In the genomic region with DNA sequence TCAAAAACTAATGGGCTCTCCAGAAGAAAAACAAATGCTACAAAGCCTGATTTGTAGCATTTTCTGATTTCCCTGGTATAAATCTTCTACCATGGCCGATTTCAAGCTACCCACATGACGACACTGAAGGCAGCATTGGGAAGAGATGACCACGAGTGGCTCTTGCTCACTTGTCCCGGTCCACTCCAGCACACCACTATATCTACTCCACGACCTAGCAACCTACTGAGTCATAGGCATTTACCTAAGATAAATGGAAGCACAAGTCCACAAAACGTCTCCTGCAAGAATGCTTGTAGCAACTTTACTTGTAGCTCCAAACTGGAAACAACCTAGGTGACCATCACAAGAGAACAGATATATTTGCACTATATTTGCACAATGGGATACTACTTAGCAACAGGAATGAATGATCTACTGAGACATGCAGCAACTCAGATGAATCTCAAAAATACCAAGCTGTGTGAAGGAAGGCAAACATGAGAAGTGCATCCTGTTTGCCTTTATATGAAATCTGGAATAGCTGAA, we compare ENCODE assay signal across 20 cellular contexts.
DNase-seq lines count a peak whose midpoint lies in the region; ATAC-seq and TF ChIP-seq lines count a peak whose summit lies in the region.
"Had no signal": no experiment of that assay in that cellular context is flagged by ENCODE, and none has a peak within 500 bp of the region (broad histone marks: within the 10 kb centered on the region; RNA-seq: fewer than 3 reads in every experiment).

No MANE protein-coding gene starts in this region.

- TF ChIP-seq POLR2A in stomach (IDR thresholded peaks at IDR 0.05), result no peak

- intact Hi-C loops in Panc1 (cut with micrococcal nuclease; ENCODE audit: unreplicated experiment) (loop anchor here (5.0 kb wide), 1 partner anchor 57 kb away; no protein-coding TSS in a partner anchor), stomach (cut with DNase I; ENCODE audit: low total_unique reads) (no loop called here)

- no peaks in the 10 kb centered on the region for H4K20me1 ChIP-seq in hepatocyte (ENCODE audit: insufficient read depth, poor library complexity, severe bottlenecking)
- H4K20me1 ChIP-seq: BLaER1 had no signal

- H3K4me3 ChIP-seq in Panc1 (ENCODE audit: low read depth in 2 of 2, low read length in 2 of 2), result no peak overlapping the region
- no peak overlapping the region for H3K4me3 ChIP-seq in hepatocyte
- no peak overlapping the region for H3K4me3 ChIP-seq in stomach
- H3K4me3 ChIP-seq: BLaER1, MG63, SJSA1 had no signal

- H2AFZ ChIP-seq in hepatocyte, result no peak overlapping the region

- POLR2A ChIA-PET in Panc1 (lab: Charles Lee), result interaction anchor here (0.8 kb wide), 1 partner anchor 60 kb away, joined by 3 read pairs; no protein-coding TSS in a partner anchor

- H3K4me2 ChIP-seq in hepatocyte, result no peak overlapping the region
- H3K4me2 ChIP-seq: BLaER1, KMS-11 had no signal

- CTCF ChIA-PET in Panc1 (lab: Charles Lee), result no interaction called here

- H3K4me1 ChIP-seq in Panc1 (ENCODE audit: control insufficient read depth, insufficient read depth, low read length) (peaks cover 42% of the 10 kb centered on the region), hepatocyte (ENCODE audit: insufficient read depth) (peaks cover 36% of the 10 kb centered on the region), stomach (peaks cover 23 to 41% (median 35%) of the 10 kb centered on the region in 4 donors)

- no peaks in the 10 kb centered on the region for H3K9me2 ChIP-seq in hepatocyte (replicated peaks; ENCODE audit: insufficient read depth)

- H3K27ac ChIP-seq in Panc1 (ENCODE audit: low read length), result peak overlapping the region; percentile 81
- peak overlapping the region; percentile 8 for H3K27ac ChIP-seq in hepatocyte
- peak overlapping the region; percentile 26 to 50 (median 46) for H3K27ac ChIP-seq in stomach
- H3K27ac ChIP-seq: 22Rv1, BLaER1, KMS-11, SJSA1 had no signal

- H3K27me3 ChIP-seq in Panc1 (ENCODE audit: control insufficient read depth, insufficient read depth, low read length) (no peaks in the 10 kb centered on the region), hepatocyte (no peaks in the 10 kb centered on the region), stomach (peaks cover 0 to 17% (median 0%) of the 10 kb centered on the region in 3 donors)
- H3K27me3 ChIP-seq: BLaER1, MG63, SJSA1 had no signal

- no peak for TF ChIP-seq EP300 in stomach (IDR thresholded peaks at IDR 0.05)

- H3K36me3 ChIP-seq in Panc1 (ENCODE audit: control insufficient read depth, insufficient read depth, low read length), result no peaks in the 10 kb centered on the region
- no peaks in the 10 kb centered on the region for H3K36me3 ChIP-seq in hepatocyte (replicated peaks; ENCODE audit: insufficient read depth, low read depth)
- no peaks in the 10 kb centered on the region for H3K36me3 ChIP-seq in stomach
- H3K36me3 ChIP-seq: BLaER1, MG63, SJSA1 had no signal

- no peak for TF ChIP-seq CTCF in Panc1 (IDR thresholded peaks at IDR 0.05)
- TF ChIP-seq CTCF in hepatocyte (IDR thresholded peaks at IDR 0.05; ENCODE audit: poor library complexity), result no peak
- TF ChIP-seq CTCF in stomach (IDR thresholded peaks at IDR 0.05), result no peak

- ATAC-seq in Panc1, result no peak
- ATAC-seq in GM19351 (IDR thresholded peaks at IDR 0.05; ENCODE audit: unreplicated experiment), result no peak
- no peak for ATAC-seq in GM19324 (IDR thresholded peaks at IDR 0.05; ENCODE audit: low FRiP score, unreplicated experiment)

- BruUV-seq in Panc1 (replicated peaks; lab: Mats Ljungman, UMichigan), result no TSS peak

- 65% methylated on average over 6 of the region's 6 CpGs for WGBS in hepatocyte (ENCODE audit: low lambda C conversion rate, missing lambda C conversion rate)
- WGBS in stomach, 5 donors, result 40 to 62% (median 55%) methylated on average over 6 of the region's 6 CpGs

- DNase-seq in DMS53 (lab: John Stamatoyannopoulos, UW), result peak; percentile 35
- no peak for DNase-seq in DMS53 treated with DMSO at 0.1 percent for 48 hours (lab: John Stamatoyannopoulos, UW; ENCODE audit: unreplicated experiment)
- no peak for DNase-seq in Panc1 (ENCODE audit: low read depth, low spot score)
- DNase-seq in hepatocyte (ENCODE audit: low spot score), result no peak
- no peak for DNase-seq in stomach
- DNase-seq in pons (ENCODE audit: low spot score), result no peak
- DNase-seq: EL, HCEC 1CT, NCI-H1092 treated with DMSO at 0.1 percent for 48 hours, NCI-H1694, NCI-H345, NCI-H526, SW 1271 had no signal

- H3K9me3 ChIP-seq in Panc1 (ENCODE audit: control insufficient read depth, insufficient read depth, low read depth, low read length) (no peaks in the 10 kb centered on the region), hepatocyte (ENCODE audit: low read depth) (no peaks in the 10 kb centered on the region), stomach (no peaks in the 10 kb centered on the region)
- H3K9me3 ChIP-seq: BLaER1, MG63, SJSA1 had no signal

- H3K79me2 ChIP-seq in hepatocyte, result no peaks in the 10 kb centered on the region

- in situ Hi-C loops in Panc1 (cut with HindIII; ENCODE audit: low pct_unique_long_range_greater_than_20kb, low sequenced_read_pairs), result no loop called here

Comparison
In these comparisons a context has a peak if more than half of its experiments do, and no peak if none do; other contexts are left out.
1. H3K27ac ChIP-seq: peak in every context shown above with its lines; median percentile 81 in Panc1; 46 in stomach; 8 in hepatocyte.